ENCODE assay signal across 1 cellular context in the genomic region with DNA sequence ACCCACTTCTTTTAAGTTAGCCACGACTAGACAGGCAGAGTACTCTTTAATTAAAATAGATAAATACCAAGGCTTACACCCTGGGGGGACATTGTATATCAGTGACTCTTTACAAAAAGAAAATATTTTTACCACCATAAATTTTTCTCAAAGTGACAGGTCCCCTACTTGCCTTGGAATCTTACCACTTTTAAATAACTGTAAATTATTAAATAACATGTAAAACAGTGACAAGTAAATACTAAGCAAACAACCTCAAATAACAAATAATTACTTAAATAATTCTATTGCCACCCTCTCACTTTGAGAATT.
TF ChIP-seq lines count a peak whose summit lies in the region.

No MANE protein-coding gene starts in this region.

TF ChIP-seq in HCT116, 20 proteins besides CTCF, POLR2A, EP300 and RAD21:
- TF ChIP-seq TCF7L2 (IDR thresholded peaks at IDR 0.05; ENCODE audit: borderline replicate concordance, extremely low read depth, insufficient read depth, insufficient read length), result no peak
- no peak for TF ChIP-seq ZFX (IDR thresholded peaks at IDR 0.05)
- TF ChIP-seq, protein P1, sequence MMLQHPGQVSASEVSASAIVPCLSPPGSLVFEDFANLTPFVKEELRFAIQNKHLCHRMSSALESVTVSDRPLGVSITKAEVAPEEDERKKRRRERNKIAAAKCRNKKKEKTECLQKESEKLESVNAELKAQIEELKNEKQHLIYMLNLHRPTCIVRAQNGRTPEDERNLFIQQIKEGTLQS (IDR thresholded peaks at IDR 0.05), result no peak
- no peak for TF ChIP-seq YY1 (IDR thresholded peaks at IDR 0.05; ENCODE audit: extremely low read depth, insufficient replicate concordance, low read depth, low read length)
- no peak for TF ChIP-seq ELF1 (IDR thresholded peaks at IDR 0.05; ENCODE audit: borderline replicate concordance, low read depth)
- TF ChIP-seq FOSL1 (IDR thresholded peaks at IDR 0.05; ENCODE audit: low read depth), result no peak
- no peak for TF ChIP-seq SP1 (IDR thresholded peaks at IDR 0.05; ENCODE audit: low read depth)
- no peak for TF ChIP-seq EGR1 (IDR thresholded peaks at IDR 0.05; ENCODE audit: low read depth)
- TF ChIP-seq ZNF274 (IDR thresholded peaks at IDR 0.05; ENCODE audit: low read depth, low read length), result no peak
